Comparison of ENCODE assay signal across 10 cellular contexts in genomic region chr9:34190996-34191892, GRCh38. TPM values are rescaled to one million over a fixed set of nuclear protein-coding genes. Genes with fewer than 3 reads are reported as not detected.
DNase-seq lines count a peak whose midpoint lies in the region; ATAC-seq and TF ChIP-seq lines count a peak whose summit lies in the region.
"Had no signal": no experiment of that assay in that cellular context is flagged by ENCODE, and none has a peak within 500 bp of the region (broad histone marks: within the 10 kb centered on the region; RNA-seq: fewer than 3 reads in every experiment).

No MANE protein-coding gene starts in this region.

- DNase-seq in ELF-1 (ENCODE audit: low read depth, low spot score) (peak; percentile 46), NB4 (ENCODE audit: low read depth) (peak; percentile 33), chondrocyte (ENCODE audit: low spot score) (no peak), neural crest cell (ENCODE audit: low read depth, low spot score) (no peak), uterus (no peak)
- DNase-seq in stimulated activated CD4-positive, alpha-beta T cell treated with anti-CD3 and anti-CD28 coated beads, Interleukin-2, amount 100 ng/mL, for 48 hours = no peak

- TF ChIP-seq POLR2A in NB4 (IDR thresholded peaks at IDR 0.05; ENCODE audit: extremely low read depth, insufficient read length) (no peak), uterus (IDR thresholded peaks at IDR 0.05) (no peak)

- H3K9me3 Mint-ChIP-seq in chondrocyte (ENCODE audit: low read depth) = no peaks in the 10 kb centered on the region
- H3K9me3 Mint-ChIP-seq in neural crest cell = no peaks in the 10 kb centered on the region
- H3K9me3 Mint-ChIP-seq: dendritic cell treated with granulocyte-macrophage colony-stimulating factor and Interleukin-4, amounts not matched to agents 40 ng/mL and 50 ng/mL, for 4 days had no signal

- no peak for ATAC-seq in GM19455 (IDR thresholded peaks at IDR 0.05; ENCODE audit: unreplicated experiment)
- no peak for ATAC-seq in GM21367 (IDR thresholded peaks at IDR 0.05; ENCODE audit: unreplicated experiment)

- no peak overlapping the region for H3K27ac ChIP-seq in uterus
- H3K27ac ChIP-seq: Peyer's patch had no signal

- H3K36me3 Mint-ChIP-seq in chondrocyte (ENCODE audit: low read depth) = no peaks in the 10 kb centered on the region
- no peaks in the 10 kb centered on the region for H3K36me3 Mint-ChIP-seq in neural crest cell (ENCODE audit: low read depth)

- H3K27me3 ChIP-seq in uterus = no peaks in the 10 kb centered on the region
- H3K27me3 ChIP-seq: Peyer's patch had no signal

- H3K36me3 ChIP-seq in uterus = no peaks in the 10 kb centered on the region
- H3K36me3 ChIP-seq: Peyer's patch had no signal

- no peak overlapping the region for H3K4me3 Mint-ChIP-seq in chondrocyte (ENCODE audit: unreplicated experiment)
- no peak overlapping the region for H3K4me3 Mint-ChIP-seq in neural crest cell
- H3K4me3 Mint-ChIP-seq: dendritic cell treated with granulocyte-macrophage colony-stimulating factor and Interleukin-4, amounts not matched to agents 40 ng/mL and 50 ng/mL, for 4 days had no signal

- intact Hi-C loops in uterus (cut with DNase I; ENCODE audit: low total_unique reads) = no loop called here

- peak overlapping the region; percentile 76 for H3K27ac Mint-ChIP-seq in chondrocyte (ENCODE audit: unreplicated experiment)
- H3K27ac Mint-ChIP-seq in neural crest cell (ENCODE audit: unreplicated experiment) = no peak overlapping the region
- H3K27ac Mint-ChIP-seq: dendritic cell treated with granulocyte-macrophage colony-stimulating factor and Interleukin-4, amounts not matched to agents 40 ng/mL and 50 ng/mL, for 4 days had no signal

- peaks cover 47% of the 10 kb centered on the region for H3K4me1 Mint-ChIP-seq in chondrocyte (ENCODE audit: low read depth)
- peaks cover 20% of the 10 kb centered on the region for H3K4me1 Mint-ChIP-seq in neural crest cell

- no peak overlapping the region for H3K4me3 ChIP-seq in NB4 (ENCODE audit: low read depth, low read length)
- no peak overlapping the region for H3K4me3 ChIP-seq in uterus
- H3K4me3 ChIP-seq: Peyer's patch had no signal

- H3K27me3 Mint-ChIP-seq in chondrocyte (ENCODE audit: low read depth) = no peaks in the 10 kb centered on the region
- no peaks in the 10 kb centered on the region for H3K27me3 Mint-ChIP-seq in neural crest cell (ENCODE audit: low read depth)
- H3K27me3 Mint-ChIP-seq: dendritic cell treated with granulocyte-macrophage colony-stimulating factor and Interleukin-4, amounts not matched to agents 40 ng/mL and 50 ng/mL, for 4 days had no signal

- H3K4me1 ChIP-seq in uterus = peaks cover 0 to 8% of the 10 kb centered on the region in 2 donors

- TF ChIP-seq CTCF in NB4 (IDR thresholded peaks at IDR 0.05; ENCODE audit: low read depth, low read length) = no peak
- TF ChIP-seq CTCF in chondrocyte (IDR thresholded peaks at IDR 0.05) = peak; percentile 75
- peak; percentile 52 for TF ChIP-seq CTCF in neural crest cell (conservative IDR thresholded peaks at IDR 0.05)
- TF ChIP-seq CTCF in uterus (IDR thresholded peaks at IDR 0.05) = peak in 1 of 4 experiments; percentile 25

- no peaks in the 10 kb centered on the region for H3K9me3 ChIP-seq in uterus
- H3K9me3 ChIP-seq: Peyer's patch had no signal

RNA-seq across cellular contexts. Expression of gene UBAP1, which starts 12.4 kb away (rescaled TPM):
- total RNA-seq in chondrocyte (29.3 to 35.9 TPM (median 33.3 TPM) in 3 replicates), neural crest cell (35.6 and 35.8 TPM in 2 replicates), uterus (10 to 100 TPM; 17.1 to 60.4 (median 24.9) TPM)

Comparison
In these comparisons a context has a peak if more than half of its experiments do, and no peak if none do; other contexts are left out.
1. DNase-seq: peak in ELF-1 (single experiment) and NB4 (single experiment); none in chondrocyte (single experiment), neural crest cell (single experiment), uterus (0 of 2) and stimulated activated CD4-positive, alpha-beta T cell treated with anti-CD3 and anti-CD28 coated beads, Interleukin-2, amount 100 ng/mL, for 48 hours (0 of 2).